ENCODE assay signal across 7 cellular contexts in genomic region chr7:7595451-7595850, GRCh38. TPM values are rescaled to one million over a fixed set of nuclear protein-coding genes. Genes with fewer than 3 reads are reported as not detected.
DNase-seq lines count a peak whose midpoint lies in the region; ATAC-seq, FAIRE-seq and TF ChIP-seq lines count a peak whose summit lies in the region.

No MANE protein-coding gene starts in this region.

- no peak overlapping the region for H3K27ac ChIP-seq in small intestine (ENCODE audit: low read depth in 1 of 2, low read length in 1 of 2)
- H3K27ac ChIP-seq in GM23338 (ENCODE audit: low read depth) = no peak overlapping the region

- no peak overlapping the region for H3K4me2 ChIP-seq in GM23338

- no peaks in the 10 kb centered on the region for H4K20me1 ChIP-seq in GM23338 (replicated peaks; ENCODE audit: insufficient read depth)

- H3F3A ChIP-seq in GM23338 (replicated peaks; ENCODE audit: low read depth) = no peaks in the 10 kb centered on the region

- no peaks in the 10 kb centered on the region for H3K4me1 Mint-ChIP-seq in GM23338

- peak; percentile 65 for FAIRE-seq in GM19239 (lab: Jason Lieb, UNC)
- FAIRE-seq in endometrium (lab: Jason Lieb, UNC) = peak; percentile 74
- peak; percentile 87 for FAIRE-seq in small intestine (lab: Jason Lieb, UNC)

- no peaks in the 10 kb centered on the region for H3K79me2 ChIP-seq in GM23338 (replicated peaks; ENCODE audit: insufficient read depth)

- H3K4me3 ChIP-seq in small intestine (ENCODE audit: low read depth in 1 of 2, low read length in 2 of 2) = no peak overlapping the region
- H3K4me3 ChIP-seq in GM23338 = no peak overlapping the region

- no peaks in the 10 kb centered on the region for H3K9me3 ChIP-seq in small intestine (ENCODE audit: control insufficient read depth, low read depth)

- TF ChIP-seq CTCF in GM23338 (conservative IDR thresholded peaks at IDR 0.05; ENCODE audit: low read depth in 2 of 2) = 0 out of 4 replicates have a peak, but pooled peaks of 1 of the 2 experiments have one; percentile 24

- no peaks in the 10 kb centered on the region for H3K27me3 Mint-ChIP-seq in GM23338 (ENCODE audit: insufficient read depth, low read depth, poor library complexity)

- DNase-seq in GM19239 (ENCODE audit: insufficient read length, low spot score) = no peak
- DNase-seq in NCI-H526 treated with DMSO at 0.1 percent for 48 hours (lab: John Stamatoyannopoulos, UW) = peak; percentile 13
- peak; percentile 34 for DNase-seq in small intestine
- DNase-seq in GM23338 (ENCODE audit: low spot score) = no peak
- DNase-seq in activated CD4-positive, alpha-beta T cell treated with anti-CD3 and anti-CD28 coated beads, Interleukin-2, amount 50 U/mL, for 48 hours = no peak

- H3K27me3 ChIP-seq in small intestine (ENCODE audit: control insufficient read depth in 2 of 2, insufficient read depth in 2 of 2, low read length in 2 of 2) = no peaks in the 10 kb centered on the region
- H3K27me3 ChIP-seq in GM23338 (ENCODE audit: insufficient read depth) = no peaks in the 10 kb centered on the region

- no peak overlapping the region for H3K4me3 Mint-ChIP-seq in GM23338

- ATAC-seq in GM23338 (no peak), HG03432 (IDR thresholded peaks at IDR 0.05; ENCODE audit: unreplicated experiment) (no peak)

- peaks cover 2% of the 10 kb centered on the region in 2 donors for H3K36me3 ChIP-seq in small intestine (ENCODE audit: control insufficient read depth in 2 of 2, insufficient read depth in 2 of 2, low read length in 2 of 2)
- peaks cover 19% of the 10 kb centered on the region for H3K36me3 ChIP-seq in GM23338 (ENCODE audit: insufficient read depth)

- H3K4me1 ChIP-seq in small intestine (ENCODE audit: control insufficient read depth in 2 of 2, insufficient read depth in 1 of 2, low read depth in 1 of 2, low read length in 1 of 2) (no peaks in the 10 kb centered on the region), GM23338 (ENCODE audit: insufficient read depth) (no peaks in the 10 kb centered on the region)

- H3K9me3 Mint-ChIP-seq in GM23338 = peaks cover 26% of the 10 kb centered on the region

- no peak overlapping the region for H2AFZ ChIP-seq in GM23338

- peaks cover 77% of the 10 kb centered on the region for H3K36me3 Mint-ChIP-seq in GM23338 (ENCODE audit: low read depth)

- no peaks in the 10 kb centered on the region for H3K9me2 ChIP-seq in GM23338 (ENCODE audit: insufficient read depth)

- no peak overlapping the region for H3K27ac Mint-ChIP-seq in GM23338

- 68 to 93% (median 71%) methylated on average over 1 of the region's 1 CpG for WGBS in small intestine, 3 donors

TF ChIP-seq in GM23338, 12 proteins besides CTCF, POLR2A, EP300 and RAD21:
- no peak for TF ChIP-seq EZH2phosphoT487 (IDR thresholded peaks at IDR 0.05; ENCODE audit: unreplicated experiment)
- no peak for TF ChIP-seq POLR2AphosphoS5 (IDR thresholded peaks at IDR 0.05; ENCODE audit: low read depth)
- TF ChIP-seq EZH2 (IDR thresholded peaks at IDR 0.05; ENCODE audit: low read depth, unreplicated experiment) = no peak
- TF ChIP-seq JUNB (IDR thresholded peaks at IDR 0.05; ENCODE audit: unreplicated experiment) = no peak
- no peak for TF ChIP-seq REST (IDR thresholded peaks at IDR 0.05; ENCODE audit: unreplicated experiment)
- no peak for TF ChIP-seq STAT1 (IDR thresholded peaks at IDR 0.05; ENCODE audit: unreplicated experiment)
- TF ChIP-seq ZNF114 (CRISPR knock-in tag; IDR thresholded peaks at IDR 0.05) = no peak
- TF ChIP-seq NANOG (IDR thresholded peaks at IDR 0.05; ENCODE audit: borderline replicate concordance) = no peak
- TF ChIP-seq CREB1 (CRISPR knock-in tag; IDR thresholded peaks at IDR 0.05; ENCODE audit: low read depth) = no peak
- no peak for TF ChIP-seq ETS1 (IDR thresholded peaks at IDR 0.05)

RNA-seq across cellular contexts. Expression of gene MIOS, which starts 28.8 kb away (rescaled TPM):
- polyA plus RNA-seq in small intestine = 10 to 100 TPM; 10.5 to 12.7 (median 11.9) TPM
- 85.7 and 95.7 TPM in 2 replicates for total RNA-seq in GM23338 (2014; rRNA removed; shearing (Covaris generic))
- 11.3 and 13.1 TPM in 2 replicates for polyA plus RNA-seq in GM23338 (2016; fragmentation: Nextera tagmentation; extraction: Ambion mirVana)

RNA-seq across cellular contexts. Expression of gene UMAD1, which starts 45.1 kb away (rescaled TPM):
- polyA plus RNA-seq in small intestine (10 to 100 TPM in 2 of 3 donors, 1 to 10 TPM in 1; 9.2 to 21.2 (median 20.0) TPM), GM23338 (2016; fragmentation: Nextera tagmentation; extraction: Ambion mirVana) (10.3 and 12.4 TPM in 2 replicates)
- 8.3 and 8.4 TPM in 2 replicates for total RNA-seq in GM23338 (2014; rRNA removed; shearing (Covaris generic))

RNA-seq across cellular contexts. Expression of gene COL28A1, which starts 59.8 kb away (rescaled TPM):
- polyA plus RNA-seq in small intestine (1 to 10 TPM; 1.1 to 3.1 (median 1.4) TPM), GM23338 (2016; fragmentation: Nextera tagmentation; extraction: Ambion mirVana) (0.70 and 0.80 TPM in 2 replicates)
- 0.27 and 0.31 TPM in 2 replicates for total RNA-seq in GM23338 (2014; rRNA removed; shearing (Covaris generic))

Comparison
In these comparisons a context has a peak if more than half of its experiments do, and no peak if none do; other contexts are left out.
1. DNase-seq: peak in NCI-H526 treated with DMSO at 0.1 percent for 48 hours (single experiment) and small intestine (single experiment); none in GM19239 (single experiment), GM23338 (single experiment) and activated CD4-positive, alpha-beta T cell treated with anti-CD3 and anti-CD28 coated beads, Interleukin-2, amount 50 U/mL, for 48 hours (0 of 2).